ENCODE assay signal across 21 cellular contexts in the genomic region with DNA sequence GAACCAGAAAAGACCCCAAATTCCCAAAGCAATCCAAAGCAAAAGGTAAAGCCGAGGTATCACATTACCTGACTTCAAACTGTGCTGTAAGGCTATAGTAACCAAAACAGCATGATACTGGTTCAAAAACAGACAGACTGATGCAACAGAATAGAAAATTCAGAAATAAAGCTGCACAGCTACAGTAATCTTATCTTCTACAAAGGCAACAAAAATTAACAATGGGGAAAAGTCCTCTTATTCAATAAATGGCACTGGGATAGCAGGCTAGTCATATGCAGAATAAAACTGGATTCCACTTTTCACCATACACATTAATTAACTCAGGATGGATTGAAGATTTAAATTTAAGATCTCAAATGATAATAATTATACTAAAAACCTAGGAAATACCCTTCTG.
A peak's percentile ranks its signal among the peaks of the same experiment; 100 is the strongest.
DNase-seq lines count a peak whose midpoint lies in the region; ATAC-seq and TF ChIP-seq lines count a peak whose summit lies in the region.
"Had no signal": no experiment of that assay in that cellular context is flagged by ENCODE, and none has a peak within 500 bp of the region (broad histone marks: within the 10 kb centered on the region; RNA-seq: fewer than 3 reads in every experiment).

No MANE protein-coding gene starts in this region.

- ATAC-seq in memory B cell (ENCODE audit: low read depth) (no peak), HG02588 (IDR thresholded peaks at IDR 0.05; ENCODE audit: unreplicated experiment) (no peak)
- ATAC-seq: HCT116, PC-3 had no signal

- peak overlapping the region; percentile 65 for H3K27ac Mint-ChIP-seq in memory B cell
- no peak overlapping the region for H3K27ac Mint-ChIP-seq in nephron progenitor cell
- H3K27ac Mint-ChIP-seq: CD14-positive monocyte had no signal

- H3K4me3 Mint-ChIP-seq in memory B cell (no peak overlapping the region), nephron progenitor cell (no peak overlapping the region)
- H3K4me3 Mint-ChIP-seq: CD14-positive monocyte; CD8-positive, alpha-beta memory T cell had no signal

- H3K4me3 ChIP-seq in AG10803 (ENCODE audit: low read length) (no peak overlapping the region), choroid plexus epithelial cell (ENCODE audit: low read depth, low read length) (no peak overlapping the region)

- H3K36me3 Mint-ChIP-seq in memory B cell: peaks cover 9% of the 10 kb centered on the region
- H3K36me3 Mint-ChIP-seq in nephron progenitor cell (ENCODE audit: low read depth): no peaks in the 10 kb centered on the region
- H3K36me3 Mint-ChIP-seq: CD14-positive monocyte; CD8-positive, alpha-beta memory T cell had no signal

- H3K27me3 Mint-ChIP-seq in memory B cell (no peaks in the 10 kb centered on the region), nephron progenitor cell (ENCODE audit: low read depth, poor library complexity) (no peaks in the 10 kb centered on the region)
- H3K27me3 Mint-ChIP-seq: CD8-positive, alpha-beta memory T cell had no signal

- H3K4me1 Mint-ChIP-seq in memory B cell: peaks cover 15% of the 10 kb centered on the region
- H3K4me1 Mint-ChIP-seq in nephron progenitor cell: peaks cover 30% of the 10 kb centered on the region
- H3K4me1 Mint-ChIP-seq: CD14-positive monocyte had no signal

- peak; percentile 60 for DNase-seq in AG10803 (ENCODE audit: low read depth)
- peak; percentile 34 for DNase-seq in OCI-M1 (lab: John Stamatoyannopoulos, UW)
- DNase-seq in choroid plexus epithelial cell (ENCODE audit: low read depth): peak; percentile 34
- no peak for DNase-seq in memory B cell (ENCODE audit: low spot score in 2 of 2)
- no peak for DNase-seq in ureter (ENCODE audit: low spot score)
- DNase-seq in nephron progenitor cell: no peak
- DNase-seq: BE2C; CD8-positive, alpha-beta memory T cell; DMS79 treated with DMSO at 0.1 percent for 48 hours; Karpas-422; NCI-H1105; NCI-H1436 treated with DMSO at 0.1 percent for 48 hours; NCI-H1930; NCI-H2107; NCI-H446; NCI-H524 treated with DMSO at 0.1 percent for 48 hours; NCI-H774; PC-3 had no signal

- H3K9me3 Mint-ChIP-seq in memory B cell: peaks cover 2% of the 10 kb centered on the region
- H3K9me3 Mint-ChIP-seq in nephron progenitor cell: no peaks in the 10 kb centered on the region
- H3K9me3 Mint-ChIP-seq: CD8-positive, alpha-beta memory T cell had no signal

- TF ChIP-seq CTCF in AG10803 (conservative IDR thresholded peaks at IDR 0.05; ENCODE audit: low read length) (no peak), choroid plexus epithelial cell (conservative IDR thresholded peaks at IDR 0.05; ENCODE audit: low read depth, low read length) (no peak), nephron progenitor cell (IDR thresholded peaks at IDR 0.05) (no peak)

Comparison
In these comparisons a context has a peak if more than half of its experiments do, and no peak if none do; other contexts are left out.
1. DNase-seq: peak in AG10803 (single experiment), OCI-M1 (single experiment) and choroid plexus epithelial cell (single experiment); none in memory B cell (0 of 2), ureter (single experiment) and nephron progenitor cell (single experiment).